In the genomic region with DNA sequence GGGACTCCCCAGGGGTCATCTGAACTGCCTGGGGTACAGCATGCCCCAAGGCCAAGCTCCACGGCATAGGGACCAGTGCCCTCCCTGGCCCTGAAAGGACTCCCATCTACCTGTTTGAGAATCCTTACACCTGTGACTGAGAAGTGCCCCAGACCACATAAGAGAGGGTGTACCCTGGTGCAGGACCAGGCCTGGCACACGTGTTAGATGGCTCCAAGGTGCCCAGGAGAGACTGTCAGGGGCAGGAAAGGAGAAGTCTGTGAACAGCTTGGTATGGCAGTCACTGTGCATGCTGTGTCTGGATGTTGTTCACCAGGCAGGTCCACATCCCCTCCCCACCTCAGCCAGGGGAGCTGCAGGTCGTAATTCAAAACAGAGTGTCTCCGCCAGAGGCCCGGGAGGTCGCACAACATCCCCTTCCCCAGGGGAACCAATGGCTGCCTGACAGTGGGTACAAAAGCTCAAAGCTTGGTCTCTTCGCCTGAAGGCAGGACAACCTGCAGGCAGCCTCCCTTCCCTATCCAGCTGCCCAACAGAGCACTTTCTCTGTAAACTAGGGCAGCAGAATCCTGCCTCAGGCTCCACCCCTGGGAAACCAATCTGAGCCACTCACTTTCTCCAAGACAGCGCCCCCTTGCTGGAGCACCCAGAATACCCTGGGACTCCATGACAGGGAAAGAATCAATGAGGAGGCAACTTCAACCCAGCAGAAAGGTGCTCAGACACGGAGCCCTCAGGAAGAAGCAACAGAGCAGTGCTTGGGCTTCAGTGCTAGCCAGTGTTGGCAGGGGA, we compare ENCODE assay signal across 1 cellular context.
TF ChIP-seq lines count a peak whose summit lies in the region.

No MANE protein-coding gene starts in this region.

TF ChIP-seq in SK-N-SH, 30 proteins besides CTCF, POLR2A, EP300 and RAD21 (continued from another document):
- TF ChIP-seq RFX5 (IDR thresholded peaks at IDR 0.05; ENCODE audit: low read length) = no peak
- TF ChIP-seq GATA2 (CRISPR knock-in tag; IDR thresholded peaks at IDR 0.05) = no peak
- no peak for TF ChIP-seq POLR2AphosphoS5 (IDR thresholded peaks at IDR 0.05; ENCODE audit: low read depth, low read length)
- TF ChIP-seq, protein P1, sequence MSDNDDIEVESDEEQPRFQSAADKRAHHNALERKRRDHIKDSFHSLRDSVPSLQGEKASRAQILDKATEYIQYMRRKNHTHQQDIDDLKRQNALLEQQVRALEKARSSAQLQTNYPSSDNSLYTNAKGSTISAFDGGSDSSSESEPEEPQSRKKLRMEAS (IDR thresholded peaks at IDR 0.05; ENCODE audit: low read depth) = no peak
- TF ChIP-seq, protein P2, sequence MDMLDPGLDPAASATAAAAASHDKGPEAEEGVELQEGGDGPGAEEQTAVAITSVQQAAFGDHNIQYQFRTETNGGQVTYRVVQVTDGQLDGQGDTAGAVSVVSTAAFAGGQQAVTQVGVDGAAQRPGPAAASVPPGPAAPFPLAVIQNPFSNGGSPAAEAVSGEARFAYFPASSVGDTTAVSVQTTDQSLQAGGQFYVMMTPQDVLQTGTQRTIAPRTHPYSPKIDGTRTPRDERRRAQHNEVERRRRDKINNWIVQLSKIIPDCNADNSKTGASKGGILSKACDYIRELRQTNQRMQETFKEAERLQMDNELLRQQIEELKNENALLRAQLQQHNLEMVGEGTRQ (IDR thresholded peaks at IDR 0.05; ENCODE audit: borderline replicate concordance, low read depth, low read length) = no peak
- TF ChIP-seq TEAD4 (IDR thresholded peaks at IDR 0.05; ENCODE audit: borderline replicate concordance, insufficient read depth) = no peak
- TF ChIP-seq YY1 (IDR thresholded peaks at IDR 0.05; ENCODE audit: low read depth) = no peak
- TF ChIP-seq JUND (IDR thresholded peaks at IDR 0.05) = no peak
- no peak for TF ChIP-seq ELF1 (IDR thresholded peaks at IDR 0.05)
- TF ChIP-seq SMC3 (IDR thresholded peaks at IDR 0.05; ENCODE audit: low read depth, low read length) = no peak
